In the genomic region with DNA sequence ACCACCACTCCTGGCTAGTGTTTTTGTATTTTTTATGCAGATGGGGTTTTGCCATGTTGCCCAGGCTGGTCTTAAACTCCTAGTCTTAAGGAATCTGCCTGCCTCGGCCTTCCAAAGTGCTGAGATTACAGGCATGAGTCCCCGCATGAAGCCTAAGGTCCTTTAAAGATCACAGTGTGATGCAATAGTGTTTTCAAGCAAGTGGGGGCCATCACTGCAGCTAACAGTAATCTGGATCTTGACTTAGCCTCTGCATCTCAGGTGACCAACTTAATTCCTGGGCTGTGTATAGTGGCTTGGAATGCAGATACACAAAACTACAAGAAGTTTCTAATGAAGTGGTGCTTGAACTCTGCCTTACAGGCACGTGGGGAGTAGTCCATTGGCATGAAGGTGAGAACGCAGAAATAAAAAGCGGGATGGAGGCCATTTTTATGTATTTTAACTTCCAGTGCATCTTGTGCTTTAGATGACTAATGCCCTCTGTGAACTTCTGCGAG, we compare ENCODE assay signal across 2 cellular contexts.
A peak's percentile ranks its signal among the peaks of the same experiment; 100 is the strongest.
TF ChIP-seq lines count a peak whose summit lies in the region.

No MANE protein-coding gene starts in this region.

TF ChIP-seq in HepG2, 621 proteins besides CTCF, POLR2A, EP300 and RAD21:
- TF ChIP-seq, protein P1, sequence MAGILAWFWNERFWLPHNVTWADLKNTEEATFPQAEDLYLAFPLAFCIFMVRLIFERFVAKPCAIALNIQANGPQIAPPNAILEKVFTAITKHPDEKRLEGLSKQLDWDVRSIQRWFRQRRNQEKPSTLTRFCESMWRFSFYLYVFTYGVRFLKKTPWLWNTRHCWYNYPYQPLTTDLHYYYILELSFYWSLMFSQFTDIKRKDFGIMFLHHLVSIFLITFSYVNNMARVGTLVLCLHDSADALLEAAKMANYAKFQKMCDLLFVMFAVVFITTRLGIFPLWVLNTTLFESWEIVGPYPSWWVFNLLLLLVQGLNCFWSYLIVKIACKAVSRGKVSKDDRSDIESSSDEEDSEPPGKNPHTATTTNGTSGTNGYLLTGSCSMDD (CRISPR knock-in tag; IDR thresholded peaks at IDR 0.05), result no peak
- TF ChIP-seq, protein P2, sequence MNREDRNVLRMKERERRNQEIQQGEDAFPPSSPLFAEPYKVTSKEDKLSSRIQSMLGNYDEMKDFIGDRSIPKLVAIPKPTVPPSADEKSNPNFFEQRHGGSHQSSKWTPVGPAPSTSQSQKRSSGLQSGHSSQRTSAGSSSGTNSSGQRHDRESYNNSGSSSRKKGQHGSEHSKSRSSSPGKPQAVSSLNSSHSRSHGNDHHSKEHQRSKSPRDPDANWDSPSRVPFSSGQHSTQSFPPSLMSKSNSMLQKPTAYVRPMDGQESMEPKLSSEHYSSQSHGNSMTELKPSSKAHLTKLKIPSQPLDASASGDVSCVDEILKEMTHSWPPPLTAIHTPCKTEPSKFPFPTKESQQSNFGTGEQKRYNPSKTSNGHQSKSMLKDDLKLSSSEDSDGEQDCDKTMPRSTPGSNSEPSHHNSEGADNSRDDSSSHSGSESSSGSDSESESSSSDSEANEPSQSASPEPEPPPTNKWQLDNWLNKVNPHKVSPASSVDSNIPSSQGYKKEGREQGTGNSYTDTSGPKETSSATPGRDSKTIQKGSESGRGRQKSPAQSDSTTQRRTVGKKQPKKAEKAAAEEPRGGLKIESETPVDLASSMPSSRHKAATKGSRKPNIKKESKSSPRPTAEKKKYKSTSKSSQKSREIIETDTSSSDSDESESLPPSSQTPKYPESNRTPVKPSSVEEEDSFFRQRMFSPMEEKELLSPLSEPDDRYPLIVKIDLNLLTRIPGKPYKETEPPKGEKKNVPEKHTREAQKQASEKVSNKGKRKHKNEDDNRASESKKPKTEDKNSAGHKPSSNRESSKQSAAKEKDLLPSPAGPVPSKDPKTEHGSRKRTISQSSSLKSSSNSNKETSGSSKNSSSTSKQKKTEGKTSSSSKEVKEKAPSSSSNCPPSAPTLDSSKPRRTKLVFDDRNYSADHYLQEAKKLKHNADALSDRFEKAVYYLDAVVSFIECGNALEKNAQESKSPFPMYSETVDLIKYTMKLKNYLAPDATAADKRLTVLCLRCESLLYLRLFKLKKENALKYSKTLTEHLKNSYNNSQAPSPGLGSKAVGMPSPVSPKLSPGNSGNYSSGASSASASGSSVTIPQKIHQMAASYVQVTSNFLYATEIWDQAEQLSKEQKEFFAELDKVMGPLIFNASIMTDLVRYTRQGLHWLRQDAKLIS (CRISPR knock-in tag; IDR thresholded peaks at IDR 0.05), result no peak
- TF ChIP-seq ZNF343 (CRISPR knock-in tag; IDR thresholded peaks at IDR 0.05) (no peak), GATAD1 (CRISPR knock-in tag; IDR thresholded peaks at IDR 0.05) (no peak), HCFC1 (IDR thresholded peaks at IDR 0.05; ENCODE audit: low read depth, low read length) (no peak), CEBPB (IDR thresholded peaks at IDR 0.05; ENCODE audit: borderline replicate concordance, low read depth, low read length) (peak; percentile 38; the same call in 1 of the 2 replicates)

TF ChIP-seq in H1, 55 proteins besides CTCF, POLR2A, EP300 and RAD21:
- peak; percentile 66; the same call in 1 of the 2 replicates for TF ChIP-seq CEBPB (IDR thresholded peaks at IDR 0.05; ENCODE audit: low read depth, low read length)
- TF ChIP-seq MAFK (IDR thresholded peaks at IDR 0.05; ENCODE audit: low read depth, low read length), result no peak
